8 cellular contexts compared by ENCODE assay signal in genomic region chr15:83206387-83206970, GRCh38. TPM values are rescaled to one million over a fixed set of nuclear protein-coding genes. Genes with fewer than 3 reads are reported as not detected.
DNase-seq lines count a peak whose midpoint lies in the region; ATAC-seq and TF ChIP-seq lines count a peak whose summit lies in the region.

No MANE protein-coding gene starts in this region.

- no peak for ATAC-seq in activated CD8-positive, alpha-beta T cell treated with anti-CD3 and anti-CD28 coated beads for 36 hours
- no peak for ATAC-seq in GM18907 (IDR thresholded peaks at IDR 0.05; ENCODE audit: unreplicated experiment)

- peak overlapping the region; percentile 86 for H3K4me3 ChIP-seq in A673 (ENCODE audit: low read depth, low read length, poor library complexity, severe bottlenecking)
- H3K4me3 ChIP-seq in H7 (ENCODE audit: insufficient read depth, low read depth, low read length): peak overlapping the region; percentile 91
- H3K4me3 ChIP-seq in trophoblast cell (ENCODE audit: low read depth, low read length): peak overlapping the region; percentile 94

- WGBS in trophoblast cell (ENCODE audit: extremely low coverage, insufficient coverage, insufficient read length): no CpG with 5 or more reads among the region's 24 CpGs

- H3K9me3 Mint-ChIP-seq in activated CD8-positive, alpha-beta T cell treated with anti-CD3 and anti-CD28 coated beads for 36 hours: no peaks in the 10 kb centered on the region

- intact Hi-C loops in A673 (cut with micrococcal nuclease; ENCODE audit: unreplicated experiment): loop anchor here (2.0 kb wide), 1 partner anchor 196 kb away; the partner anchor contains the start of gene C15orf40
- intact Hi-C loops in activated CD8-positive, alpha-beta T cell treated with anti-CD3 and anti-CD28 coated beads for 36 hours (cut with micrococcal nuclease): loop anchor here (5.0 kb wide), 1 partner anchor 194 kb away; the partner anchor contains the start of gene C15orf40

- peak overlapping the region; percentile 53 for H2AFZ ChIP-seq in trophoblast cell (ENCODE audit: insufficient read depth, low read length, poor library complexity)

- no peaks in the 10 kb centered on the region for H3K36me3 ChIP-seq in A673 (ENCODE audit: insufficient read depth, low read length, poor library complexity, severe bottlenecking)
- H3K36me3 ChIP-seq in H7 (replicated peaks; ENCODE audit: control insufficient read depth, insufficient read depth, low read length): no peaks in the 10 kb centered on the region
- H3K36me3 ChIP-seq in trophoblast cell (ENCODE audit: control insufficient read depth in 1 of 2, insufficient read depth in 2 of 2, low read length in 2 of 2): no peaks in the 10 kb centered on the region

- peak overlapping the region; percentile 68 for H4K8ac ChIP-seq in trophoblast cell (ENCODE audit: low read depth, low read length)

- peaks cover 22% of the 10 kb centered on the region for H3K27me3 Mint-ChIP-seq in activated CD8-positive, alpha-beta T cell treated with anti-CD3 and anti-CD28 coated beads for 36 hours

- peaks cover 13% of the 10 kb centered on the region for H3K79me2 ChIP-seq in trophoblast cell (ENCODE audit: control insufficient read depth, insufficient read depth, low read length, poor library complexity)

- peak overlapping the region; percentile 42 for H2BK5ac ChIP-seq in trophoblast cell (ENCODE audit: low read depth, low read length, poor library complexity)

- H3K4me1 Mint-ChIP-seq in activated CD8-positive, alpha-beta T cell treated with anti-CD3 and anti-CD28 coated beads for 36 hours (ENCODE audit: low read depth): peaks cover 25% of the 10 kb centered on the region

- peak overlapping the region; percentile 85 for H3K27ac ChIP-seq in A673 (ENCODE audit: low read depth, low read length, poor library complexity, severe bottlenecking)
- H3K27ac ChIP-seq in trophoblast cell (ENCODE audit: low read depth, low read length): peak overlapping the region; percentile 61

- peaks cover 4% of the 10 kb centered on the region for H3K36me3 Mint-ChIP-seq in activated CD8-positive, alpha-beta T cell treated with anti-CD3 and anti-CD28 coated beads for 36 hours (ENCODE audit: low read depth)

- peak overlapping the region; percentile 97 for H4K91ac ChIP-seq in trophoblast cell (ENCODE audit: low read depth, low read length)

- CTCF ChIA-PET in A673 (lab: Charles Lee): no interaction called here
- CTCF ChIA-PET in activated CD8-positive, alpha-beta T cell treated with anti-CD3 and anti-CD28 coated beads for 36 hours (lab: Charles Lee): interaction anchor here (0.7 to 1.9 kb wide), 4 partner anchors 18 to 44 kb away, joined by 3 to 5 read pairs (median 4); no protein-coding TSS in a partner anchor

- POLR2A ChIA-PET in A673 (lab: Charles Lee; ENCODE audit: low non-redundant PET): no interaction called here
- POLR2A ChIA-PET in activated CD8-positive, alpha-beta T cell treated with anti-CD3 and anti-CD28 coated beads for 36 hours (lab: Charles Lee): interaction anchor here (1.4 kb wide), 1 partner anchor 45 kb away, joined by 3 read pairs; no protein-coding TSS in a partner anchor

- H3K9me3 ChIP-seq in A673 (ENCODE audit: low read depth, low read length, poor library complexity, severe bottlenecking) (no peaks in the 10 kb centered on the region), trophoblast cell (ENCODE audit: insufficient read depth, low read depth, low read length) (no peaks in the 10 kb centered on the region)

- H2AK5ac ChIP-seq in trophoblast cell (ENCODE audit: low read length): peak overlapping the region; percentile 29

- peak overlapping the region; percentile 62 for H2BK120ac ChIP-seq in trophoblast cell (ENCODE audit: insufficient read depth, low read length, poor library complexity)

- peak overlapping the region; percentile 94 for H3K27ac Mint-ChIP-seq in activated CD8-positive, alpha-beta T cell treated with anti-CD3 and anti-CD28 coated beads for 36 hours

- H3K4me1 ChIP-seq in A673 (ENCODE audit: insufficient read depth, low read length, poor library complexity, severe bottlenecking) (peaks cover 3% of the 10 kb centered on the region), trophoblast cell (ENCODE audit: control insufficient read depth in 1 of 2, insufficient read depth in 2 of 2, low read length in 2 of 2) (no peaks in the 10 kb centered on the region)

- H3K79me1 ChIP-seq in trophoblast cell (ENCODE audit: low read length): peaks cover 20% of the 10 kb centered on the region

- DNase-seq in A673 (ENCODE audit: low spot score) (peak; percentile 17), H7 (no peak), globus pallidus (ENCODE audit: low spot score) (peak; percentile 4), trophoblast cell (no peak), GDM1 (lab: John Stamatoyannopoulos, UW) (no peak)
- DNase-seq in activated CD8-positive, alpha-beta T cell treated with anti-CD3 and anti-CD28 coated beads for 36 hours: no peak
- no peak for DNase-seq in activated CD4-positive, alpha-beta T cell treated with anti-CD3 and anti-CD28 coated beads, Interleukin-2, amount 50 U/mL, for 4 hours

- H3K23ac ChIP-seq in trophoblast cell (ENCODE audit: low read length): no peak overlapping the region

- peak overlapping the region; percentile 88 for H3K9ac ChIP-seq in trophoblast cell (ENCODE audit: low read length)

- H3K18ac ChIP-seq in trophoblast cell (ENCODE audit: low read length): peak overlapping the region; percentile 78

- peak overlapping the region; percentile 83 for H3K14ac ChIP-seq in trophoblast cell (ENCODE audit: low read length)

- no peak for TF ChIP-seq CTCF in A673 (conservative IDR thresholded peaks at IDR 0.05; ENCODE audit: low read depth, low read length)
- no peak for TF ChIP-seq CTCF in activated CD8-positive, alpha-beta T cell treated with anti-CD3 and anti-CD28 coated beads for 36 hours (IDR thresholded peaks at IDR 0.05)

- no TSS peak for BruUV-seq in A673 (replicated peaks; lab: Mats Ljungman, UMichigan)

- H4K12ac ChIP-seq in trophoblast cell (ENCODE audit: low read depth, low read length): peak overlapping the region; percentile 57

- H3K4me2 ChIP-seq in trophoblast cell (ENCODE audit: low read length): peak overlapping the region; percentile 56

- peak overlapping the region; percentile 81 for H3K4ac ChIP-seq in trophoblast cell (ENCODE audit: low read depth, low read length)

- H3K4me3 Mint-ChIP-seq in activated CD8-positive, alpha-beta T cell treated with anti-CD3 and anti-CD28 coated beads for 36 hours: peak overlapping the region; percentile 90

- peaks cover 5% of the 10 kb centered on the region for H3K27me3 ChIP-seq in A673 (replicated peaks; ENCODE audit: insufficient read depth, low read depth, low read length, poor library complexity)
- H3K27me3 ChIP-seq in H7 (ENCODE audit: control insufficient read depth, insufficient read depth, low read length): no peaks in the 10 kb centered on the region
- no peaks in the 10 kb centered on the region for H3K27me3 ChIP-seq in trophoblast cell (ENCODE audit: insufficient read depth, low read length)

- H2BK12ac ChIP-seq in trophoblast cell (ENCODE audit: low read length): no peak overlapping the region

RNA-seq across cellular contexts. Expression of gene HDGFL3, which starts 1.1 kb away (rescaled TPM):
- 103 TPM in 2 replicates for total RNA-seq in A673 (2021)
- total RNA-seq in H7 (2014; rRNA removed; shearing (Covaris generic)): 39.0 and 68.0 TPM in 2 replicates
- total RNA-seq in activated CD8-positive, alpha-beta T cell treated with anti-CD3 and anti-CD28 coated beads for 36 hours: 10 to 100 TPM; 31.1 to 32.2 TPM
- 47.3 and 49.1 TPM in 2 replicates for polyA plus RNA-seq in trophoblast cell (2013)

Comparison
In these comparisons a context has a peak if more than half of its experiments do, and no peak if none do; other contexts are left out.
1. DNase-seq: peak in A673 (single experiment) and globus pallidus (single experiment); none in H7 (single experiment), activated CD8-positive, alpha-beta T cell treated with anti-CD3 and anti-CD28 coated beads for 36 hours (single experiment), trophoblast cell (0 of 2), GDM1 (single experiment) and activated CD4-positive, alpha-beta T cell treated with anti-CD3 and anti-CD28 coated beads, Interleukin-2, amount 50 U/mL, for 4 hours (0 of 2).
2. Peak in every context shown above with its lines, with median percentiles within 50 percentile points of each other: H3K4me3 ChIP-seq.